17 cellular contexts compared by ENCODE assay signal in genomic region chr2:43984533-43984932, GRCh38. TPM values are rescaled to one million over a fixed set of nuclear protein-coding genes. Genes with fewer than 3 reads are reported as not detected.
DNase-seq lines count a peak whose midpoint lies in the region; ATAC-seq and TF ChIP-seq lines count a peak whose summit lies in the region.
"Had no signal": no experiment of that assay in that cellular context is flagged by ENCODE, and none has a peak within 500 bp of the region (broad histone marks: within the 10 kb centered on the region; RNA-seq: fewer than 3 reads in every experiment).

No MANE protein-coding gene starts in this region.

- no TSS peak for BruUV-seq in MCF 10A (replicated peaks; lab: Mats Ljungman, UMichigan)
- BruUV-seq in mammary epithelial cell (replicated peaks; lab: Mats Ljungman, UMichigan) = no TSS peak
- BruUV-seq in PC-9 (replicated peaks; lab: Mats Ljungman, UMichigan) = no TSS peak

- H3K4me1 Mint-ChIP-seq in MCF 10A (ENCODE audit: insufficient read depth, unreplicated experiment) (peaks cover 6% of the 10 kb centered on the region), HFFc6 (ENCODE audit: low read depth) (no peaks in the 10 kb centered on the region; the same call in 1 of the 2 replicates)

- H3K27ac ChIP-seq in mammary epithelial cell (ENCODE audit: insufficient read depth, low read depth, low read length) (no peak overlapping the region), PC-9 (peak overlapping the region; percentile 53), osteoblast (ENCODE audit: low read depth, low read length) (no peak overlapping the region)
- H3K27ac ChIP-seq: HL-60 had no signal

- WGBS in mammary epithelial cell (ENCODE audit: low coverage, missing lambda C conversion rate) = 100% methylated on average over 2 of the region's 2 CpGs

- DNase-seq in MCF 10A (ENCODE audit: unreplicated experiment) (no peak), mammary epithelial cell (no peak), HFFc6 (no peak), PC-9 (no peak), osteoblast (ENCODE audit: insufficient read length, low spot score, missing footprints) (peak; percentile 23), kidney tubule cell (ENCODE audit: low spot score) (no peak)
- DNase-seq: CD4-positive, CD25-positive, alpha-beta regulatory T cell; DMS79; H7; KG1; NCI-H1092; NCI-H1436; NCI-H187 treated with DMSO at 0.1 percent for 48 hours; NCI-H2107; NCI-H510A had no signal

- H3K9me3 Mint-ChIP-seq in MCF 10A (ENCODE audit: unreplicated experiment) = no peaks in the 10 kb centered on the region
- H3K9me3 Mint-ChIP-seq in HFFc6 = no peaks in the 10 kb centered on the region
- H3K9me3 Mint-ChIP-seq: CD4-positive, CD25-positive, alpha-beta regulatory T cell had no signal

- H3K27me3 ChIP-seq in mammary epithelial cell (ENCODE audit: insufficient read depth, low read length) (no peaks in the 10 kb centered on the region), PC-9 (ENCODE audit: insufficient read depth, low read depth) (no peaks in the 10 kb centered on the region), osteoblast (ENCODE audit: insufficient read depth, low read length) (no peaks in the 10 kb centered on the region)

- H3K36me3 ChIP-seq in mammary epithelial cell (ENCODE audit: insufficient read depth, low read length) (peaks cover 36% of the 10 kb centered on the region), PC-9 (ENCODE audit: low read depth) (peaks cover 58% of the 10 kb centered on the region), osteoblast (ENCODE audit: insufficient read depth, low read length) (peaks cover 17% of the 10 kb centered on the region)

- H3K9me3 ChIP-seq in mammary epithelial cell (replicated peaks; ENCODE audit: insufficient read depth, low read length) (no peaks in the 10 kb centered on the region), PC-9 (ENCODE audit: insufficient read depth, low read depth) (no peaks in the 10 kb centered on the region), osteoblast (ENCODE audit: low read depth, low read length) (no peaks in the 10 kb centered on the region)

- POLR2A ChIA-PET in MCF 10A (lab: Yijun Ruan, JAX) = interaction anchor here (0.6 to 2.4 kb wide), 2 partner anchors 11 to 37 kb away, joined by 3 to 15 read pairs; partner anchors contain the start of gene LRPPRC
- POLR2A ChIA-PET in PC-9 (lab: Charles Lee; ENCODE audit: unreplicated experiment) = no interaction called here

- no peaks in the 10 kb centered on the region for H3K9me2 ChIP-seq in PC-9 (ENCODE audit: insufficient read depth)

- intact Hi-C loops in MCF 10A (cut with micrococcal nuclease) (no loop called here), mammary epithelial cell (cut with micrococcal nuclease) (no loop called here), PC-9 (cut with micrococcal nuclease; ENCODE audit: unreplicated experiment) (no loop called here)

- no peaks in the 10 kb centered on the region for H4K20me1 ChIP-seq in mammary epithelial cell (ENCODE audit: insufficient read depth, low read length)
- H4K20me1 ChIP-seq in PC-9 (ENCODE audit: insufficient read depth) = peaks cover 89% of the 10 kb centered on the region
- H4K20me1 ChIP-seq in osteoblast (ENCODE audit: insufficient read depth, low read length) = peaks cover 10% of the 10 kb centered on the region

- ATAC-seq in esophagus mucosa = no peak

- no peak overlapping the region for H2AFZ ChIP-seq in mammary epithelial cell (ENCODE audit: low read depth, low read length)
- no peak overlapping the region for H2AFZ ChIP-seq in PC-9
- no peak overlapping the region for H2AFZ ChIP-seq in osteoblast (ENCODE audit: low read length)

- H3K4me1 ChIP-seq in mammary epithelial cell (ENCODE audit: insufficient read depth, low read length) (no peaks in the 10 kb centered on the region), PC-9 (replicated peaks; ENCODE audit: insufficient read depth) (no peaks in the 10 kb centered on the region), osteoblast (ENCODE audit: insufficient read depth, low read length) (no peaks in the 10 kb centered on the region)

- no peak overlapping the region for H3K4me3 Mint-ChIP-seq in MCF 10A (ENCODE audit: unreplicated experiment)
- H3K4me3 Mint-ChIP-seq in HFFc6 = no peak overlapping the region
- H3K4me3 Mint-ChIP-seq: CD4-positive, CD25-positive, alpha-beta regulatory T cell had no signal

- dilution Hi-C loops in mammary epithelial cell (cut with HindIII; ENCODE audit: low sequenced_read_pairs) = loop anchor here (5.0 kb wide), 1 partner anchor 47 kb away; no protein-coding TSS in a partner anchor

- no peak overlapping the region for H3K9ac ChIP-seq in mammary epithelial cell (ENCODE audit: insufficient read depth, low read length)

- H3K36me3 Mint-ChIP-seq in MCF 10A (ENCODE audit: insufficient read depth, unreplicated experiment) (peaks cover 58% of the 10 kb centered on the region), HFFc6 (ENCODE audit: low read depth) (peaks cover 26% of the 10 kb centered on the region)

- H3K27ac Mint-ChIP-seq in MCF 10A (ENCODE audit: low read depth, unreplicated experiment) (peak overlapping the region; percentile 39), HFFc6 (peak overlapping the region; percentile 11; the same call in 1 of the 2 replicates)

- H3K4me3 ChIP-seq in mammary epithelial cell (replicated peaks in 1 of 3; ENCODE audit: insufficient read depth in 1 of 3, low read depth in 2 of 3, low read length in 3 of 3) = no peak overlapping the region
- no peak overlapping the region for H3K4me3 ChIP-seq in PC-9
- H3K4me3 ChIP-seq in osteoblast (ENCODE audit: insufficient read depth, low read length) = no peak overlapping the region

- peaks cover 99% of the 10 kb centered on the region for H3K79me2 ChIP-seq in mammary epithelial cell (ENCODE audit: insufficient read depth, low read length)
- peaks cover 90% of the 10 kb centered on the region for H3K79me2 ChIP-seq in PC-9 (ENCODE audit: low read depth)
- H3K79me2 ChIP-seq in osteoblast (ENCODE audit: insufficient read depth, low read length) = peaks cover 75% of the 10 kb centered on the region

- H3K4me2 ChIP-seq in mammary epithelial cell (ENCODE audit: insufficient read depth, low read depth, low read length) = no peak overlapping the region
- no peak overlapping the region for H3K4me2 ChIP-seq in PC-9
- H3K4me2 ChIP-seq in osteoblast (ENCODE audit: insufficient read depth, low read length) = no peak overlapping the region

- in situ Hi-C loops in mammary epithelial cell (cut with MboI; ENCODE audit: low sequenced_read_pairs in 2 of 2) = no loop called here

- CTCF ChIA-PET in MCF 10A (lab: Yijun Ruan, JAX) = no interaction called here
- CTCF ChIA-PET in mammary epithelial cell (lab: Charles Lee; ENCODE audit: low non-redundant PET) = no interaction called here
- CTCF ChIA-PET in PC-9 (lab: Charles Lee) = interaction anchor here (0.6 kb wide), 1 partner anchor 286 kb away, joined by 6 read pairs; no protein-coding TSS in a partner anchor

- no peak for TF ChIP-seq CTCF in MCF 10A (IDR thresholded peaks at IDR 0.05; ENCODE audit: unreplicated experiment)
- no peak for TF ChIP-seq CTCF in mammary epithelial cell (conservative IDR thresholded peaks at IDR 0.05 in 1 of 2, IDR thresholded peaks at IDR 0.05 in 1 of 2; ENCODE audit: extremely low read depth in 1 of 2, insufficient read depth in 1 of 2, low read depth in 1 of 2, low read length in 2 of 2)
- no peak for TF ChIP-seq CTCF in HFFc6 (IDR thresholded peaks at IDR 0.05)
- no peak for TF ChIP-seq CTCF in PC-9 (conservative IDR thresholded peaks at IDR 0.05)
- TF ChIP-seq CTCF in osteoblast (IDR thresholded peaks at IDR 0.05; ENCODE audit: extremely low read depth, low read depth, low read length) = no peak

- H3K27me3 Mint-ChIP-seq in MCF 10A (ENCODE audit: insufficient read depth, unreplicated experiment) (no peaks in the 10 kb centered on the region), HFFc6 (ENCODE audit: insufficient read depth) (no peaks in the 10 kb centered on the region; the same call in 1 of the 2 replicates)
- H3K27me3 Mint-ChIP-seq: CD4-positive, CD25-positive, alpha-beta regulatory T cell had no signal

- H3F3A ChIP-seq in PC-9 (ENCODE audit: insufficient read depth, low read depth) = peaks cover 31% of the 10 kb centered on the region

RNA-seq across cellular contexts. Expression of gene LRPPRC, which starts 11.3 kb away (rescaled TPM):
- total RNA-seq in MCF 10A (2022) = 139 and 160 TPM in 2 replicates
- 100 to 1,000 TPM in 1 of 2 donors, 10 to 100 TPM in 1; 71.3 to 105 TPM for total RNA-seq in mammary epithelial cell
- polyA plus RNA-seq in mammary epithelial cell = 34.0 TPM
- polyA minus RNA-seq in mammary epithelial cell = 168 TPM
- total RNA-seq in HFFc6 (2021; fragmentation: NEBNext Ultra II Directional; extraction: Animal tissue kit (Norgen Biotek cat#: 25700)) = 10 to 100 TPM; 57.6 to 77.6 (median 65.7) TPM
- total RNA-seq in PC-9 (2021) = 133 and 149 TPM in 2 replicates
- 57.2 and 58.6 TPM in 2 replicates for total RNA-seq in osteoblast
- 59.9 TPM for total RNA-seq in esophagus mucosa
